ENCODE assay signal across 20 cellular contexts in genomic region chr5:52897238-52897614, GRCh38.
"Had no signal": no experiment of that assay in that cellular context is flagged by ENCODE, and none has a peak within 500 bp of the region (broad histone marks: within the 10 kb centered on the region; RNA-seq: fewer than 3 reads in every experiment).

No MANE protein-coding gene starts in this region.

- H3K36me3 ChIP-seq: cardiac muscle cell, suprapubic skin had no signal

- H3K9me3 ChIP-seq: suprapubic skin had no signal

- H3K27me3 ChIP-seq: cardiac muscle cell, foreskin keratinocyte, suprapubic skin had no signal

- ATAC-seq: foreskin keratinocyte; natural killer cell treated with Interleukin-12 subunit alpha and Interleukin-12 subunit beta and Interleukin-15 and Interleukin-18, amount 100 ng/mL, for 72 hours had no signal

- H3K4me3 ChIP-seq: cardiac muscle cell, lung, suprapubic skin had no signal

- DNase-seq: activated CD4-positive, alpha-beta T cell treated with anti-CD3 and anti-CD28 coated beads, Interleukin-2, amount 50 U/mL, for 1 hour; activated CD4-positive, CD25-positive, alpha-beta regulatory T cell; activated CD8-positive, alpha-beta memory T cell treated with anti-CD3 and anti-CD28 coated beads, Interleukin-2, amount 50 U/mL, for 4 hours; activated effector memory CD4-positive, alpha-beta T cell treated with Interleukin-2 at 50 U/mL for 16 hours; activated T-cell treated with anti-CD3 and anti-CD28 coated beads, Interleukin-2, amount 50 U/mL, for 48 hours; endodermal cell; foreskin keratinocyte; glutamatergic neuron; hippocampal formation; islet precursor cell; posterior cingulate gyrus; retina; stimulated activated CD4-positive, alpha-beta T cell treated with anti-CD3 and anti-CD28 coated beads, Interleukin-12 subunit alpha, Interleukin-12 subunit beta, amount 100 ng/mL, for 4 hours; stimulated activated CD4-positive, alpha-beta T cell treated with anti-CD3 and anti-CD28 coated beads, Interleukin-2, amount 100 ng/mL, for 24 hours; T-helper 1 cell; T-helper 9 cell had no signal

- H3K27ac ChIP-seq: cardiac muscle cell, foreskin keratinocyte, suprapubic skin had no signal
